In the genomic region with DNA sequence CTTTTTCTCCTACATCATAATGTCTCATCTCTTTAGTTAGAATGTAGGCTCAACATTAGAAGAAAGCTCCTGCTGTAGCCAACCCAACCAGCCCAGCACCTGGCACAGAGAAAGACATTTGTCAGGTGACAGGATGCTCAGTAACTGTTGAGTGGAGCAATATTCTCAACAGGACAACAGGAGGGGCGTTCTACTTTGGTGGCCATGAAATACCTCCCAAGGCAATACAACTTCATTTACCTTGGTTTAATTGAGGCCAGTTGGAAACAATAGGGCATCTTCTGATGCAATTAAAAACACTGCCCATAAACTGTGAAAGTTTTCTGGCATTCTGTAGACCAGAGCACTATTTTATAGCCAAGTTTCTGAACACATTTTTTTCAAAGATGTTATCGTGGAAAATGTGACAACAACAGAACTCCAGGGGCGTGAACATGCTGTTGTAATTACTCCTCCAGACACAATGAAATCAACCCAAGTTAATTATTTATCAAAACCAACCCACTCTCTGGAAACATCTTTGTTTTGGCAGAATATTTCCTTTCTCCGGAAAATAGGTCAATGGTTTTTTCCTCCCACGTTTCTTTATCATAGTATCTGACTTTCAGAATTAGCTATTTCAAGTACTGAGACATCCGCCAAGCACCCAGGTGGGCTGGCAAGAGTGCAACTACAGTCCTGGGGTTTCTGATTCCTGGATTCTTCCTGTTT, we compare ENCODE assay signal across 16 cellular contexts.
A peak's percentile ranks its signal among the peaks of the same experiment; 100 is the strongest.
DNase-seq lines count a peak whose midpoint lies in the region; ATAC-seq and TF ChIP-seq lines count a peak whose summit lies in the region.
"Had no signal": no experiment of that assay in that cellular context is flagged by ENCODE, and none has a peak within 500 bp of the region (broad histone marks: within the 10 kb centered on the region; RNA-seq: fewer than 3 reads in every experiment).

No MANE protein-coding gene starts in this region.

- H3K36me3 ChIP-seq in right lobe of liver: no peaks in the 10 kb centered on the region
- H3K36me3 ChIP-seq: gastrocnemius medialis, MG63, neutrophil had no signal

- H3K27ac Mint-ChIP-seq in activated naive CD4-positive, alpha-beta T cell treated with anti-CD3 and anti-CD28 coated beads, Interleukin-2, amount 10 ng/mL, durations not matched to agents 7 days and 5 days: no peak overlapping the region

- no peak overlapping the region for H3K4me3 ChIP-seq in right lobe of liver
- H3K4me3 ChIP-seq: gastrocnemius medialis, MG63 had no signal

- H3K27ac ChIP-seq in right lobe of liver: peak overlapping the region in 2 of 3 donors; percentile 40 to 59
- H3K27ac ChIP-seq: neutrophil had no signal

- TF ChIP-seq POLR2A in right lobe of liver (IDR thresholded peaks at IDR 0.05): no peak

- no peak overlapping the region for H3K4me3 Mint-ChIP-seq in activated naive CD4-positive, alpha-beta T cell treated with anti-CD3 and anti-CD28 coated beads, Interleukin-2, amount 10 ng/mL, durations not matched to agents 7 days and 5 days
- H3K4me3 Mint-ChIP-seq: central memory CD8-positive, alpha-beta T cell had no signal

- H3K9me3 ChIP-seq in right lobe of liver: no peaks in the 10 kb centered on the region
- H3K9me3 ChIP-seq: gastrocnemius medialis, MG63, neutrophil had no signal

- H3K27me3 Mint-ChIP-seq in activated naive CD4-positive, alpha-beta T cell treated with anti-CD3 and anti-CD28 coated beads, Interleukin-2, amount 10 ng/mL, durations not matched to agents 7 days and 5 days: peaks cover 3% of the 10 kb centered on the region

- DNase-seq in Caki2 (ENCODE audit: low read depth): peak; percentile 38
- peak; percentile 33 for DNase-seq in cerebellum (ENCODE audit: low spot score)
- DNase-seq in right lobe of liver: peak in 1 of 3 donors; percentile 24
- no peak for DNase-seq in DMS 273 treated with DMSO at 0.1 percent for 48 hours (lab: John Stamatoyannopoulos, UW)
- no peak for DNase-seq in activated naive CD4-positive, alpha-beta T cell treated with anti-CD3 and anti-CD28 coated beads, Interleukin-2, amount 10 ng/mL, durations not matched to agents 7 days and 5 days
- DNase-seq: gastrocnemius medialis; MG63; NCI-H1930; stimulated activated CD4-positive, alpha-beta T cell treated with anti-CD3 and anti-CD28 coated beads, Interleukin-1b, Interleukin-23, amount 100 ng/mL, for 48 hours; T-helper 9 cell had no signal

- H3K4me1 ChIP-seq in right lobe of liver: peaks cover 0 to 21% (median 5%) of the 10 kb centered on the region in 4 donors

- in situ Hi-C loops in Caki2 (cut with HindIII; ENCODE audit: low pct_unique_long_range_greater_than_20kb, low sequenced_read_pairs): no loop called here

- H3K9me3 Mint-ChIP-seq in activated naive CD4-positive, alpha-beta T cell treated with anti-CD3 and anti-CD28 coated beads, Interleukin-2, amount 10 ng/mL, durations not matched to agents 7 days and 5 days: no peaks in the 10 kb centered on the region

- ATAC-seq in HG03378 (IDR thresholded peaks at IDR 0.05; ENCODE audit: unreplicated experiment): peak; percentile 46
- ATAC-seq in right lobe of liver: peak; percentile 24 to 69 (median 44)
- no peak for ATAC-seq in HG02884 (IDR thresholded peaks at IDR 0.05; ENCODE audit: unreplicated experiment)
- ATAC-seq: gastrocnemius medialis, HCT116, sciatic nerve had no signal

- intact Hi-C loops in right lobe of liver (cut with DNase I): no loop called here

- H3K36me3 Mint-ChIP-seq in activated naive CD4-positive, alpha-beta T cell treated with anti-CD3 and anti-CD28 coated beads, Interleukin-2, amount 10 ng/mL, durations not matched to agents 7 days and 5 days: no peaks in the 10 kb centered on the region

- 15% methylated on average over 6 of the region's 6 CpGs for WGBS in right lobe of liver (ENCODE audit: insufficient coverage, low coverage, low lambda C conversion rate, missing lambda C conversion rate)

- CTCF ChIA-PET in activated naive CD4-positive, alpha-beta T cell treated with anti-CD3 and anti-CD28 coated beads, Interleukin-2, amount 10 ng/mL, durations not matched to agents 7 days and 5 days (lab: Charles Lee): interaction anchor here (0.9 kb wide), 1 partner anchor 76 kb away, joined by 3 read pairs; no protein-coding TSS in a partner anchor

- H3K27me3 ChIP-seq in right lobe of liver: no peaks in the 10 kb centered on the region
- H3K27me3 ChIP-seq: gastrocnemius medialis, MG63 had no signal

- TF ChIP-seq CTCF in right lobe of liver (IDR thresholded peaks at IDR 0.05): no peak

- no peaks in the 10 kb centered on the region for H3K4me1 Mint-ChIP-seq in activated naive CD4-positive, alpha-beta T cell treated with anti-CD3 and anti-CD28 coated beads, Interleukin-2, amount 10 ng/mL, durations not matched to agents 7 days and 5 days
- H3K4me1 Mint-ChIP-seq: central memory CD8-positive, alpha-beta T cell had no signal

Comparison
In these comparisons a context has a peak if more than half of its experiments do, and no peak if none do; other contexts are left out.
1. DNase-seq: peak in Caki2 (single experiment) and cerebellum (single experiment); none in DMS 273 treated with DMSO at 0.1 percent for 48 hours (single experiment) and activated naive CD4-positive, alpha-beta T cell treated with anti-CD3 and anti-CD28 coated beads, Interleukin-2, amount 10 ng/mL, durations not matched to agents 7 days and 5 days (single experiment).